Comparison of ENCODE assay signal across 28 cellular contexts in genomic region chr9:82130331-82131042, GRCh38.
"Had no signal": no experiment of that assay in that cellular context is flagged by ENCODE, and none has a peak within 500 bp of the region (broad histone marks: within the 10 kb centered on the region; RNA-seq: fewer than 3 reads in every experiment).

No MANE protein-coding gene starts in this region.

- H3K27me3 ChIP-seq: adrenal gland, body of pancreas, MG63, SJCRH30 had no signal

- H3K4me3 ChIP-seq: adrenal gland, body of pancreas, MG63, PC-9, SJCRH30, SK-N-MC had no signal

- H3K4me1 ChIP-seq: adrenal gland, body of pancreas, SJCRH30 had no signal

- DNase-seq: activated CD4-positive, alpha-beta T cell treated with anti-CD3 and anti-CD28 coated beads, Interleukin-2, amount 10 ng/mL, durations not matched to agents 24 days and 14 days; activated CD4-positive, alpha-beta T cell treated with anti-CD3 and anti-CD28 coated beads, Interleukin-2, amount 50 U/mL, for 4 hours; activated CD8-positive, alpha-beta T cell treated with anti-CD3 and anti-CD28 coated beads, Interleukin-2, amount 10 ng/mL, durations not matched to agents 7 days and 5 days; activated gamma-delta T cell treated with Interleukin-2 at 50 U/mL for 16 hours; activated naive CD4-positive, alpha-beta T cell treated with anti-CD3 and anti-CD28 coated beads for 36 hours; activated T-cell treated with anti-CD3 and anti-CD28 coated beads, Interleukin-2, amount 50 U/mL, for 4 hours; body of pancreas; caudate nucleus; Kasumi-1; KBM-7; MG63; NCI-H1048; NCI-H1105 treated with DMSO at 0.1 percent for 48 hours; NCI-H1436; NCI-H1694; NCI-H1930; NCI-H2081 treated with DMSO at 0.1 percent for 48 hours; NCI-H524 treated with DMSO at 0.1 percent for 48 hours; PC-9; SHP77; SJCRH30; T1000; WERI-Rb-1 had no signal

- ATAC-seq: activated CD8-positive, alpha-beta T cell treated with anti-CD3 and anti-CD28 coated beads, Interleukin-2, amount 10 ng/mL, durations not matched to agents 7 days and 5 days; activated naive CD4-positive, alpha-beta T cell treated with anti-CD3 and anti-CD28 coated beads, Interleukin-2, amount 50 U/mL, for 72 hours; activated T-cell treated with anti-CD3 and anti-CD28 coated beads, Interleukin-2, amount 50 U/mL, for 4 hours; body of pancreas had no signal

- FAIRE-seq: astrocyte, bronchial epithelial cell had no signal

- H3K27ac ChIP-seq: adrenal gland, body of pancreas, PC-9, SJCRH30, SK-N-MC, WERI-Rb-1 had no signal

- H3K9me3 ChIP-seq: adrenal gland, body of pancreas, MG63, SJCRH30 had no signal

- H3K36me3 ChIP-seq: adrenal gland, MG63, SJCRH30, WERI-Rb-1 had no signal
